1 cellular context compared by ENCODE assay signal in the genomic region with DNA sequence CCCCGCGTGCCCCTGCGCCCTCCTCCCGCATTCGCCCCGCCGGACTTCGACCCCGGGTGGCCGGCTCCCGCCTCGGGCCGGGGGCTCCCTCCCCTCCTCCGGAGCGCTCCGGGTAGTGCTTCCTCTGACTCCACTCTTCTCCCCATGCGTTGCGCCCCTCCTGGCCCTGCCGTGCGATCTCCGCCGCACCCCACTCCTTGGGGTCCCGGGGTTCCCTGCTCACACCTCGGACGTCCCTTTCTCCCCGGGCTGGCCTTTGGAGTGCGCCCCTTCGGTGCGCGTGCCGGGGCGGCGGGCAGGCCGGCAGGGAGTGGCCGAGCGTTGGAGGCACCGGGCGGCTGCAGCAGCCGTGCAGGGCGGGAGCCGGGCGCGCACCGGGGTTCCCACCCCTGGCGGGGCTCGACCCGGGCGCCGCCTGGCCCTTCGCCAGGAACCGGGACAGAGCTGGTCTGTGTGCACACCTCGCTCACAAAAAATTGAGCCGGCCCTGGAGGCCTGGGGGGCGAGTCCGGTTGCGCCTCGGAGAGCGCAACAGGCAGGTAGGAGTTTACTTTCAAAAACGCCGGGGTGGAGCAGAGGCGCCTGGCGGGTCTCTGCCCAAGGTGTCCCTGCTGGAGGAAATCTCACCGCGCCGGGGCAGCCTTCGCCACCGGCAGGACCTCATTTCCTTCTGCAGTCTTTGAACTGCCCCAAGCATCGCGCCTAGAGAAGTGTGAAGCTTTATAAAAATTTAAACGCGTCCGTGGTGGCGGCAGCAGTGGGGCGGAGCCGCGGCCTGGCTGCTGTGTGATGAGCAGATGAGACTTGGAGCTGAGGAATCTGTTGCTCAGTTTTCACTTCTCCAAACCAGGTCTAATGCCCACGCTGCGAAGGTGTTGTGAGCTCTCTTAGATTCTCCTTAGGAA.
A peak's percentile ranks its signal among the peaks of the same experiment; 100 is the strongest.
TF ChIP-seq lines count a peak whose summit lies in the region.

No MANE protein-coding gene starts in this region.

TF ChIP-seq in K562, 482 proteins besides CTCF, POLR2A, EP300 and RAD21 (continued from another document and continues in another):
- TF ChIP-seq, protein P1, sequence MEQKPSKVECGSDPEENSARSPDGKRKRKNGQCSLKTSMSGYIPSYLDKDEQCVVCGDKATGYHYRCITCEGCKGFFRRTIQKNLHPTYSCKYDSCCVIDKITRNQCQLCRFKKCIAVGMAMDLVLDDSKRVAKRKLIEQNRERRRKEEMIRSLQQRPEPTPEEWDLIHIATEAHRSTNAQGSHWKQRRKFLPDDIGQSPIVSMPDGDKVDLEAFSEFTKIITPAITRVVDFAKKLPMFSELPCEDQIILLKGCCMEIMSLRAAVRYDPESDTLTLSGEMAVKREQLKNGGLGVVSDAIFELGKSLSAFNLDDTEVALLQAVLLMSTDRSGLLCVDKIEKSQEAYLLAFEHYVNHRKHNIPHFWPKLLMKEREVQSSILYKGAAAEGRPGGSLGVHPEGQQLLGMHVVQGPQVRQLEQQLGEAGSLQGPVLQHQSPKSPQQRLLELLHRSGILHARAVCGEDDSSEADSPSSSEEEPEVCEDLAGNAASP (IDR thresholded peaks at IDR 0.05) = no peak
- no peak for TF ChIP-seq ZFP1 (CRISPR knock-in tag; IDR thresholded peaks at IDR 0.05)
- no peak for TF ChIP-seq ZNF668 (CRISPR knock-in tag; IDR thresholded peaks at IDR 0.05)
- no peak for TF ChIP-seq STAT5A (IDR thresholded peaks at IDR 0.05; ENCODE audit: borderline replicate concordance, low read length)
- no peak for TF ChIP-seq CBX5 (IDR thresholded peaks at IDR 0.05; ENCODE audit: borderline replicate concordance, low read depth)
- no peak; the same call in 1 of the 2 replicates for TF ChIP-seq CXXC5 (CRISPR knock-in tag; IDR thresholded peaks at IDR 0.05)
- no peak for TF ChIP-seq TEAD4 (IDR thresholded peaks at IDR 0.05; ENCODE audit: low read length)
- TF ChIP-seq TEAD4 (CRISPR knock-in tag; IDR thresholded peaks at IDR 0.05; ENCODE audit: borderline replicate concordance) = no peak
- peak; percentile 81; the same call in 1 of the 2 replicates for TF ChIP-seq ZBTB7A (IDR thresholded peaks at IDR 0.05; ENCODE audit: borderline replicate concordance, control insufficient read depth, low read depth, low read length)
- no peak for TF ChIP-seq MEIS2 (IDR thresholded peaks at IDR 0.05; ENCODE audit: partially characterized antibody)
- no peak for TF ChIP-seq ZNF347 (CRISPR knock-in tag; IDR thresholded peaks at IDR 0.05; ENCODE audit: low read depth)
- no peak for TF ChIP-seq PTTG1 (tag; IDR thresholded peaks at IDR 0.05; ENCODE audit: low read depth)
- TF ChIP-seq HSF4 (CRISPR knock-in tag; IDR thresholded peaks at IDR 0.05; ENCODE audit: borderline replicate concordance) = no peak
- TF ChIP-seq, protein P2, sequence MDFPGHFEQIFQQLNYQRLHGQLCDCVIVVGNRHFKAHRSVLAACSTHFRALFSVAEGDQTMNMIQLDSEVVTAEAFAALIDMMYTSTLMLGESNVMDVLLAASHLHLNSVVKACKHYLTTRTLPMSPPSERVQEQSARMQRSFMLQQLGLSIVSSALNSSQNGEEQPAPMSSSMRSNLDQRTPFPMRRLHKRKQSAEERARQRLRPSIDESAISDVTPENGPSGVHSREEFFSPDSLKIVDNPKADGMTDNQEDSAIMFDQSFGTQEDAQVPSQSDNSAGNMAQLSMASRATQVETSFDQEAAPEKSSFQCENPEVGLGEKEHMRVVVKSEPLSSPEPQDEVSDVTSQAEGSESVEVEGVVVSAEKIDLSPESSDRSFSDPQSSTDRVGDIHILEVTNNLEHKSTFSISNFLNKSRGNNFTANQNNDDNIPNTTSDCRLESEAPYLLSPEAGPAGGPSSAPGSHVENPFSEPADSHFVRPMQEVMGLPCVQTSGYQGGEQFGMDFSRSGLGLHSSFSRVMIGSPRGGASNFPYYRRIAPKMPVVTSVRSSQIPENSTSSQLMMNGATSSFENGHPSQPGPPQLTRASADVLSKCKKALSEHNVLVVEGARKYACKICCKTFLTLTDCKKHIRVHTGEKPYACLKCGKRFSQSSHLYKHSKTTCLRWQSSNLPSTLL (IDR thresholded peaks at IDR 0.05) = no peak
- peak; percentile 62 for TF ChIP-seq ZFX (CRISPR knock-in tag; IDR thresholded peaks at IDR 0.05)
- TF ChIP-seq, protein P3, sequence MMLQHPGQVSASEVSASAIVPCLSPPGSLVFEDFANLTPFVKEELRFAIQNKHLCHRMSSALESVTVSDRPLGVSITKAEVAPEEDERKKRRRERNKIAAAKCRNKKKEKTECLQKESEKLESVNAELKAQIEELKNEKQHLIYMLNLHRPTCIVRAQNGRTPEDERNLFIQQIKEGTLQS (IDR thresholded peaks at IDR 0.05) = no peak
- TF ChIP-seq, protein P3 (CRISPR knock-in tag; conservative IDR thresholded peaks at IDR 0.05) = no peak
- TF ChIP-seq ZNF644 (tag; IDR thresholded peaks at IDR 0.05; ENCODE audit: low read depth) = no peak
- no peak for TF ChIP-seq ARID2 (IDR thresholded peaks at IDR 0.05)
- TF ChIP-seq, protein P4, sequence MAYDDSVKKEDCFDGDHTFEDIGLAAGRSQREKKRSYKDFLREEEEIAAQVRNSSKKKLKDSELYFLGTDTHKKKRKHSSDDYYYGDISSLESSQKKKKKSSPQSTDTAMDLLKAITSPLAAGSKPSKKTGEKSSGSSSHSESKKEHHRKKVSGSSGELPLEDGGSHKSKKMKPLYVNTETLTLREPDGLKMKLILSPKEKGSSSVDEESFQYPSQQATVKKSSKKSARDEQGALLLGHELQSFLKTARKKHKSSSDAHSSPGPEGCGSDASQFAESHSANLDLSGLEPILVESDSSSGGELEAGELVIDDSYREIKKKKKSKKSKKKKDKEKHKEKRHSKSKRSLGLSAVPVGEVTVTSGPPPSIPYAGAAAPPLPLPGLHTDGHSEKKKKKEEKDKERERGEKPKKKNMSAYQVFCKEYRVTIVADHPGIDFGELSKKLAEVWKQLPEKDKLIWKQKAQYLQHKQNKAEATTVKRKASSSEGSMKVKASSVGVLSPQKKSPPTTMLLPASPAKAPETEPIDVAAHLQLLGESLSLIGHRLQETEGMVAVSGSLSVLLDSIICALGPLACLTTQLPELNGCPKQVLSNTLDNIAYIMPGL (CRISPR knock-in tag; IDR thresholded peaks at IDR 0.05) = no peak
- TF ChIP-seq GATA2 (CRISPR knock-in tag; IDR thresholded peaks at IDR 0.05) = no peak
- TF ChIP-seq ZNF3 (CRISPR knock-in tag; IDR thresholded peaks at IDR 0.05) = no peak
- no peak for TF ChIP-seq ARID1B (IDR thresholded peaks at IDR 0.05)
- no peak for TF ChIP-seq SETDB1 (IDR thresholded peaks at IDR 0.05; ENCODE audit: low read length)
- TF ChIP-seq, protein P5, sequence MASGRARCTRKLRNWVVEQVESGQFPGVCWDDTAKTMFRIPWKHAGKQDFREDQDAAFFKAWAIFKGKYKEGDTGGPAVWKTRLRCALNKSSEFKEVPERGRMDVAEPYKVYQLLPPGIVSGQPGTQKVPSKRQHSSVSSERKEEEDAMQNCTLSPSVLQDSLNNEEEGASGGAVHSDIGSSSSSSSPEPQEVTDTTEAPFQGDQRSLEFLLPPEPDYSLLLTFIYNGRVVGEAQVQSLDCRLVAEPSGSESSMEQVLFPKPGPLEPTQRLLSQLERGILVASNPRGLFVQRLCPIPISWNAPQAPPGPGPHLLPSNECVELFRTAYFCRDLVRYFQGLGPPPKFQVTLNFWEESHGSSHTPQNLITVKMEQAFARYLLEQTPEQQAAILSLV (tag; IDR thresholded peaks at IDR 0.05) = no peak
- TF ChIP-seq ARNT (IDR thresholded peaks at IDR 0.05) = no peak
- peak; percentile 36; the same call in 1 of the 2 replicates for TF ChIP-seq BHLHE40 (IDR thresholded peaks at IDR 0.05; ENCODE audit: low read length)
- TF ChIP-seq CHD1 (IDR thresholded peaks at IDR 0.05; ENCODE audit: low read length) = no peak
- no peak for TF ChIP-seq MECOM (CRISPR knock-in tag; IDR thresholded peaks at IDR 0.05)
- no peak for TF ChIP-seq HLTF (IDR thresholded peaks at IDR 0.05)
- no peak for TF ChIP-seq PRPF4 (IDR thresholded peaks at IDR 0.05; ENCODE audit: insufficient read depth, low read depth, low read length, poor library complexity, severe bottlenecking)
- no peak for TF ChIP-seq ZNF445 (CRISPR knock-in tag; IDR thresholded peaks at IDR 0.05; ENCODE audit: low read depth)
- TF ChIP-seq MCM7 (IDR thresholded peaks at IDR 0.05) = no peak
- TF ChIP-seq, protein P6, sequence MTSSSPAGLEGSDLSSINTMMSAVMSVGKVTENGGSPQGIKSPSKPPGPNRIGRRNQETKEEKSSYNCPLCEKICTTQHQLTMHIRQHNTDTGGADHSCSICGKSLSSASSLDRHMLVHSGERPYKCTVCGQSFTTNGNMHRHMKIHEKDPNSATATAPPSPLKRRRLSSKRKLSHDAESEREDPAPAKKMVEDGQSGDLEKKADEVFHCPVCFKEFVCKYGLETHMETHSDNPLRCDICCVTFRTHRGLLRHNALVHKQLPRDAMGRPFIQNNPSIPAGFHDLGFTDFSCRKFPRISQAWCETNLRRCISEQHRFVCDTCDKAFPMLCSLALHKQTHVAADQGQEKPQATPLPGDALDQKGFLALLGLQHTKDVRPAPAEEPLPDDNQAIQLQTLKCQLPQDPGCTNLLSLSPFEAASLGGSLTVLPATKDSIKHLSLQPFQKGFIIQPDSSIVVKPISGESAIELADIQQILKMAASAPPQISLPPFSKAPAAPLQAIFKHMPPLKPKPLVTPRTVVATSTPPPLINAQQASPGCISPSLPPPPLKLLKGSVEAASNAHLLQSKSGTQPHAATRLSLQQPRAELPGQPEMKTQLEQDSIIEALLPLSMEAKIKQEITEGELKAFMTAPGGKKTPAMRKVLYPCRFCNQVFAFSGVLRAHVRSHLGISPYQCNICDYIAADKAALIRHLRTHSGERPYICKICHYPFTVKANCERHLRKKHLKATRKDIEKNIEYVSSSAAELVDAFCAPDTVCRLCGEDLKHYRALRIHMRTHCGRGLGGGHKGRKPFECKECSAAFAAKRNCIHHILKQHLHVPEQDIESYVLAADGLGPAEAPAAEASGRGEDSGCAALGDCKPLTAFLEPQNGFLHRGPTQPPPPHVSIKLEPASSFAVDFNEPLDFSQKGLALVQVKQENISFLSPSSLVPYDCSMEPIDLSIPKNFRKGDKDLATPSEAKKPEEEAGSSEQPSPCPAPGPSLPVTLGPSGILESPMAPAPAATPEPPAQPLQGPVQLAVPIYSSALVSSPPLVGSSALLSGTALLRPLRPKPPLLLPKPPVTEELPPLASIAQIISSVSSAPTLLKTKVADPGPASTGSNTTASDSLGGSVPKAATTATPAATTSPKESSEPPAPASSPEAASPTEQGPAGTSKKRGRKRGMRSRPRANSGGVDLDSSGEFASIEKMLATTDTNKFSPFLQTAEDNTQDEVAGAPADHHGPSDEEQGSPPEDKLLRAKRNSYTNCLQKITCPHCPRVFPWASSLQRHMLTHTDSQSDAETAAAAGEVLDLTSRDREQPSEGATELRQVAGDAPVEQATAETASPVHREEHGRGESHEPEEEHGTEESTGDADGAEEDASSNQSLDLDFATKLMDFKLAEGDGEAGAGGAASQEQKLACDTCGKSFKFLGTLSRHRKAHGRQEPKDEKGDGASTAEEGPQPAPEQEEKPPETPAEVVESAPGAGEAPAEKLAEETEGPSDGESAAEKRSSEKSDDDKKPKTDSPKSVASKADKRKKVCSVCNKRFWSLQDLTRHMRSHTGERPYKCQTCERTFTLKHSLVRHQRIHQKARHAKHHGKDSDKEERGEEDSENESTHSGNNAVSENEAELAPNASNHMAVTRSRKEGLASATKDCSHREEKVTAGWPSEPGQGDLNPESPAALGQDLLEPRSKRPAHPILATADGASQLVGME (CRISPR knock-in tag; IDR thresholded peaks at IDR 0.05) = no peak
- TF ChIP-seq PHB2 (IDR thresholded peaks at IDR 0.05; ENCODE audit: low read depth) = no peak
- TF ChIP-seq, protein P7, sequence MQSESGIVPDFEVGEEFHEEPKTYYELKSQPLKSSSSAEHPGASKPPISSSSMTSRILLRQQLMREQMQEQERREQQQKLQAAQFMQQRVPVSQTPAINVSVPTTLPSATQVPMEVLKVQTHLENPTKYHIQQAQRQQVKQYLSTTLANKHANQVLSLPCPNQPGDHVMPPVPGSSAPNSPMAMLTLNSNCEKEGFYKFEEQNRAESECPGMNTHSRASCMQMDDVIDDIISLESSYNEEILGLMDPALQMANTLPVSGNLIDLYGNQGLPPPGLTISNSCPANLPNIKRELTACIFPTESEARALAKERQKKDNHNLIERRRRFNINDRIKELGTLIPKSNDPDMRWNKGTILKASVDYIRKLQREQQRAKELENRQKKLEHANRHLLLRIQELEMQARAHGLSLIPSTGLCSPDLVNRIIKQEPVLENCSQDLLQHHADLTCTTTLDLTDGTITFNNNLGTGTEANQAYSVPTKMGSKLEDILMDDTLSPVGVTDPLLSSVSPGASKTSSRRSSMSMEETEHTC (IDR thresholded peaks at IDR 0.05) = no peak
- TF ChIP-seq, protein P8, sequence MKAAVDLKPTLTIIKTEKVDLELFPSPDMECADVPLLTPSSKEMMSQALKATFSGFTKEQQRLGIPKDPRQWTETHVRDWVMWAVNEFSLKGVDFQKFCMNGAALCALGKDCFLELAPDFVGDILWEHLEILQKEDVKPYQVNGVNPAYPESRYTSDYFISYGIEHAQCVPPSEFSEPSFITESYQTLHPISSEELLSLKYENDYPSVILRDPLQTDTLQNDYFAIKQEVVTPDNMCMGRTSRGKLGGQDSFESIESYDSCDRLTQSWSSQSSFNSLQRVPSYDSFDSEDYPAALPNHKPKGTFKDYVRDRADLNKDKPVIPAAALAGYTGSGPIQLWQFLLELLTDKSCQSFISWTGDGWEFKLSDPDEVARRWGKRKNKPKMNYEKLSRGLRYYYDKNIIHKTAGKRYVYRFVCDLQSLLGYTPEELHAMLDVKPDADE (conservative IDR thresholded peaks at IDR 0.05; ENCODE audit: control insufficient read depth, low read depth, low read length) = no peak
- TF ChIP-seq NCOR1 (IDR thresholded peaks at IDR 0.05) = no peak
- TF ChIP-seq FOSL1 (tag; conservative IDR thresholded peaks at IDR 0.05) = 0 out of 2 replicates have a peak, but pooled peaks have one; percentile 5
- no peak for TF ChIP-seq EGR1 (conservative IDR thresholded peaks at IDR 0.05)
- TF ChIP-seq, protein P9, sequence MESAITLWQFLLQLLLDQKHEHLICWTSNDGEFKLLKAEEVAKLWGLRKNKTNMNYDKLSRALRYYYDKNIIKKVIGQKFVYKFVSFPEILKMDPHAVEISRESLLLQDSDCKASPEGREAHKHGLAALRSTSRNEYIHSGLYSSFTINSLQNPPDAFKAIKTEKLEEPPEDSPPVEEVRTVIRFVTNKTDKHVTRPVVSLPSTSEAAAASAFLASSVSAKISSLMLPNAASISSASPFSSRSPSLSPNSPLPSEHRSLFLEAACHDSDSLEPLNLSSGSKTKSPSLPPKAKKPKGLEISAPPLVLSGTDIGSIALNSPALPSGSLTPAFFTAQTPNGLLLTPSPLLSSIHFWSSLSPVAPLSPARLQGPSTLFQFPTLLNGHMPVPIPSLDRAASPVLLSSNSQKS (CRISPR knock-in tag; IDR thresholded peaks at IDR 0.05) = no peak
- TF ChIP-seq NEUROD1 (IDR thresholded peaks at IDR 0.05; ENCODE audit: borderline replicate concordance, low read depth, low read length, partially characterized antibody) = no peak
- TF ChIP-seq HMGN3 (IDR thresholded peaks at IDR 0.05; ENCODE audit: borderline replicate concordance, extremely low read depth, insufficient read length, low read depth, low read length) = peak; percentile 28
- TF ChIP-seq NFRKB (IDR thresholded peaks at IDR 0.05; ENCODE audit: low read depth) = peak; percentile 15; the same call in 1 of the 2 replicates
- TF ChIP-seq, protein P10, sequence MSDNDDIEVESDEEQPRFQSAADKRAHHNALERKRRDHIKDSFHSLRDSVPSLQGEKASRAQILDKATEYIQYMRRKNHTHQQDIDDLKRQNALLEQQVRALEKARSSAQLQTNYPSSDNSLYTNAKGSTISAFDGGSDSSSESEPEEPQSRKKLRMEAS (CRISPR knock-in tag; IDR thresholded peaks at IDR 0.05) = no peak
